In genomic region chr6:169766921-169767736, GRCh38 we compare ENCODE assay signal across 1 cellular context.
TF ChIP-seq lines count a peak whose summit lies in the region.

No MANE protein-coding gene starts in this region.

TF ChIP-seq in K562, 482 proteins besides CTCF, POLR2A, EP300 and RAD21:
- 0 out of 2 replicates have a peak, but pooled peaks have one; percentile 31 for TF ChIP-seq ZBTB26 (CRISPR knock-in tag; IDR thresholded peaks at IDR 0.05)
- TF ChIP-seq HBP1 (CRISPR knock-in tag; IDR thresholded peaks at IDR 0.05): 0 out of 2 replicates have a peak, but pooled peaks have one; percentile 13
- no peak for TF ChIP-seq NCOR1 (IDR thresholded peaks at IDR 0.05)
- TF ChIP-seq ZNF830 (CRISPR knock-in tag; IDR thresholded peaks at IDR 0.05): no peak
- TF ChIP-seq MYBL2 (IDR thresholded peaks at IDR 0.05; ENCODE audit: low read depth): peak; percentile 25; the same call in 1 of the 2 replicates
- TF ChIP-seq MYBL2 (CRISPR knock-in tag; IDR thresholded peaks at IDR 0.05; ENCODE audit: borderline replicate concordance): no peak
- 0 out of 2 replicates have a peak, but pooled peaks have one; percentile 53 for TF ChIP-seq HDGF (IDR thresholded peaks at IDR 0.05)
- TF ChIP-seq ZNF384 (IDR thresholded peaks at IDR 0.05; ENCODE audit: low read depth, low read length): no peak
- TF ChIP-seq KDM1A (IDR thresholded peaks at IDR 0.05): peak in 1 of 2 experiments; percentile 63; a peak in 1 of 4 replicates
- peak; percentile 62; the same call in 1 of the 2 replicates for TF ChIP-seq ELF4 (CRISPR knock-in tag; IDR thresholded peaks at IDR 0.05)
